ENCODE assay signal across 1 cellular context in the genomic region with DNA sequence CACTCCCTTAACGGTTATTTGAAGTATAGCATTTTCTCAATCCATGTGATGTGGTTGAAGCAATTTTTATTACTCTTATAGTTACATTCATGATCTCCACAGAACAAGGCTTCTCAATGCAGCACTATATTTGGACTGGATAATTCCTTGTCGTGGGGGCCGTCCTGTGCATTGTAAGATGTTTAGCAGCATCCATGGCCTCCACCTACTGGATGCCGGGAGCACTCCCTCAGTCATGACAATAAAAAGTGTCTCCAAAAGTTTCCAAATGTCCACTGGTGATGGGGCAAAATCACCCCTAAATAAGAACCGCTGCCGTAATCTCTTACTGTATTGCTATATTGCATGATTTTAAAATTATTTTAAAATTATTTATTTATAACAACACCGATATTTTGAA.
TF ChIP-seq lines count a peak whose summit lies in the region.

No MANE protein-coding gene starts in this region.

TF ChIP-seq in K562, 482 proteins besides CTCF, POLR2A, EP300 and RAD21 (continued from another document):
- TF ChIP-seq, protein P1, sequence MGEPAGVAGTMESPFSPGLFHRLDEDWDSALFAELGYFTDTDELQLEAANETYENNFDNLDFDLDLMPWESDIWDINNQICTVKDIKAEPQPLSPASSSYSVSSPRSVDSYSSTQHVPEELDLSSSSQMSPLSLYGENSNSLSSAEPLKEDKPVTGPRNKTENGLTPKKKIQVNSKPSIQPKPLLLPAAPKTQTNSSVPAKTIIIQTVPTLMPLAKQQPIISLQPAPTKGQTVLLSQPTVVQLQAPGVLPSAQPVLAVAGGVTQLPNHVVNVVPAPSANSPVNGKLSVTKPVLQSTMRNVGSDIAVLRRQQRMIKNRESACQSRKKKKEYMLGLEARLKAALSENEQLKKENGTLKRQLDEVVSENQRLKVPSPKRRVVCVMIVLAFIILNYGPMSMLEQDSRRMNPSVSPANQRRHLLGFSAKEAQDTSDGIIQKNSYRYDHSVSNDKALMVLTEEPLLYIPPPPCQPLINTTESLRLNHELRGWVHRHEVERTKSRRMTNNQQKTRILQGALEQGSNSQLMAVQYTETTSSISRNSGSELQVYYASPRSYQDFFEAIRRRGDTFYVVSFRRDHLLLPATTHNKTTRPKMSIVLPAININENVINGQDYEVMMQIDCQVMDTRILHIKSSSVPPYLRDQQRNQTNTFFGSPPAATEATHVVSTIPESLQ (CRISPR knock-in tag; IDR thresholded peaks at IDR 0.05) = no peak
- TF ChIP-seq ZNF263 (CRISPR knock-in tag; IDR thresholded peaks at IDR 0.05; ENCODE audit: borderline replicate concordance) = no peak
- TF ChIP-seq MYNN (IDR thresholded peaks at IDR 0.05) = no peak
- TF ChIP-seq MYNN (CRISPR knock-in tag; IDR thresholded peaks at IDR 0.05) = no peak
- TF ChIP-seq, protein P2, sequence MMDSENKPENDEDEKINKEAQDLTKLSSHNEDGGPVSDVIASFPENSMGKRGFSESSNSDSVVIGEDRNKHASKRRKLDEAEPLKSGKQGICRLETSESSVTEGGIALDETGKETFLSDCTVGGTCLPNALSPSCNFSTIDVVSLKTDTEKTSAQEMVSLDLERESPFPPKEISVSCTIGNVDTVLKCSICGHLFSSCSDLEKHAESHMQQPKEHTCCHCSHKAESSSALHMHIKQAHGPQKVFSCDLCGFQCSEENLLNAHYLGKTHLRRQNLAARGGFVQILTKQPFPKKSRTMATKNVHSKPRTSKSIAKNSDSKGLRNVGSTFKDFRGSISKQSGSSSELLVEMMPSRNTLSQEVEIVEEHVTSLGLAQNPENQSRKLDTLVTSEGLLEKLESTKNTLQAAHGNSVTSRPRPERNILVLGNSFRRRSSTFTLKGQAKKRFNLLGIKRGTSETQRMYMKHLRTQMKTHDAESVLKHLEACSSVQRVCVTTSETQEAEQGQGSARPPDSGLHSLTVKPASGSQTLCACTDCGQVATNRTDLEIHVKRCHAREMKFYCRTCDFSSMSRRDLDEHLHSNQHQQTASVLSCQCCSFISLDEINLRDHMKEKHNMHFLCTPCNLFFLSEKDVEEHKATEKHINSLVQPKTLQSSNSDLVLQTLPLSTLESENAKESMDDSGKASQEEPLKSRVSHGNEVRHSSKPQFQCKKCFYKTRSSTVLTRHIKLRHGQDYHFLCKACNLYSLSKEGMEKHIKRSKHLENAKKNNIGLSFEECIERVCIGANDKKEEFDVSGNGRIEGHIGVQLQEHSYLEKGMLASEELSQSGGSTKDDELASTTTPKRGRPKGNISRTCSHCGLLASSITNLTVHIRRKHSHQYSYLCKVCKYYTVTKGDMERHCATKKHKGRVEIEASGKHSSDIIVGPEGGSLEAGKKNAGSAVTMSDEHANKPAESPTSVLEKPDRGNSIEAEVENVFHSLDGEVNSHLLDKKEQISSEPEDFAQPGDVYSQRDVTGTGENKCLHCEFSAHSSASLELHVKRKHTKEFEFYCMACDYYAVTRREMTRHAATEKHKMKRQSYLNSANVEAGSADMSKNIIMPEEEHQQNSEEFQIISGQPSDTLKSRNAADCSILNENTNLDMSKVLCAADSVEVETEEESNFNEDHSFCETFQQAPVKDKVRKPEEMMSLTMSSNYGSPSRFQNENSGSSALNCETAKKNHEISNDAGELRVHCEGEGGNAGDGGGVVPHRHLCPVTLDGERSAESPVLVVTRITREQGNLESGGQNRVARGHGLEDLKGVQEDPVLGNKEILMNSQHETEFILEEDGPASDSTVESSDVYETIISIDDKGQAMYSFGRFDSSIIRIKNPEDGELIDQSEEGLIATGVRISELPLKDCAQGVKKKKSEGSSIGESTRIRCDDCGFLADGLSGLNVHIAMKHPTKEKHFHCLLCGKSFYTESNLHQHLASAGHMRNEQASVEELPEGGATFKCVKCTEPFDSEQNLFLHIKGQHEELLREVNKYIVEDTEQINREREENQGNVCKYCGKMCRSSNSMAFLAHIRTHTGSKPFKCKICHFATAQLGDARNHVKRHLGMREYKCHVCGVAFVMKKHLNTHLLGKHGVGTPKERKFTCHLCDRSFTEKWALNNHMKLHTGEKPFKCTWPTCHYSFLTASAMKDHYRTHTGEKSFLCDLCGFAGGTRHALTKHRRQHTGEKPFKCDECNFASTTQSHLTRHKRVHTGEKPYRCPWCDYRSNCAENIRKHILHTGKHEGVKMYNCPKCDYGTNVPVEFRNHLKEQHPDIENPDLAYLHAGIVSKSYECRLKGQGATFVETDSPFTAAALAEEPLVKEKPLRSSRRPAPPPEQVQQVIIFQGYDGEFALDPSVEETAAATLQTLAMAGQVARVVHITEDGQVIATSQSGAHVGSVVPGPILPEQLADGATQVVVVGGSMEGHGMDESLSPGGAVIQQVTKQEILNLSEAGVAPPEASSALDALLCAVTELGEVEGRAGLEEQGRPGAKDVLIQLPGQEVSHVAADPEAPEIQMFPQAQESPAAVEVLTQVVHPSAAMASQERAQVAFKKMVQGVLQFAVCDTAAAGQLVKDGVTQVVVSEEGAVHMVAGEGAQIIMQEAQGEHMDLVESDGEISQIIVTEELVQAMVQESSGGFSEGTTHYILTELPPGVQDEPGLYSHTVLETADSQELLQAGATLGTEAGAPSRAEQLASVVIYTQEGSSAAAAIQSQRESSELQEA (IDR thresholded peaks at IDR 0.05; ENCODE audit: low read depth) = no peak
- TF ChIP-seq, protein P3, sequence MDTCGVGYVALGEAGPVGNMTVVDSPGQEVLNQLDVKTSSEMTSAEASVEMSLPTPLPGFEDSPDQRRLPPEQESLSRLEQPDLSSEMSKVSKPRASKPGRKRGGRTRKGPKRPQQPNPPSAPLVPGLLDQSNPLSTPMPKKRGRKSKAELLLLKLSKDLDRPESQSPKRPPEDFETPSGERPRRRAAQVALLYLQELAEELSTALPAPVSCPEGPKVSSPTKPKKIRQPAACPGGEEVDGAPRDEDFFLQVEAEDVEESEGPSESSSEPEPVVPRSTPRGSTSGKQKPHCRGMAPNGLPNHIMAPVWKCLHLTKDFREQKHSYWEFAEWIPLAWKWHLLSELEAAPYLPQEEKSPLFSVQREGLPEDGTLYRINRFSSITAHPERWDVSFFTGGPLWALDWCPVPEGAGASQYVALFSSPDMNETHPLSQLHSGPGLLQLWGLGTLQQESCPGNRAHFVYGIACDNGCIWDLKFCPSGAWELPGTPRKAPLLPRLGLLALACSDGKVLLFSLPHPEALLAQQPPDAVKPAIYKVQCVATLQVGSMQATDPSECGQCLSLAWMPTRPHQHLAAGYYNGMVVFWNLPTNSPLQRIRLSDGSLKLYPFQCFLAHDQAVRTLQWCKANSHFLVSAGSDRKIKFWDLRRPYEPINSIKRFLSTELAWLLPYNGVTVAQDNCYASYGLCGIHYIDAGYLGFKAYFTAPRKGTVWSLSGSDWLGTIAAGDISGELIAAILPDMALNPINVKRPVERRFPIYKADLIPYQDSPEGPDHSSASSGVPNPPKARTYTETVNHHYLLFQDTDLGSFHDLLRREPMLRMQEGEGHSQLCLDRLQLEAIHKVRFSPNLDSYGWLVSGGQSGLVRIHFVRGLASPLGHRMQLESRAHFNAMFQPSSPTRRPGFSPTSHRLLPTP (IDR thresholded peaks at IDR 0.05; ENCODE audit: borderline replicate concordance, extremely low read depth, insufficient read length) = no peak
- TF ChIP-seq, protein P4, sequence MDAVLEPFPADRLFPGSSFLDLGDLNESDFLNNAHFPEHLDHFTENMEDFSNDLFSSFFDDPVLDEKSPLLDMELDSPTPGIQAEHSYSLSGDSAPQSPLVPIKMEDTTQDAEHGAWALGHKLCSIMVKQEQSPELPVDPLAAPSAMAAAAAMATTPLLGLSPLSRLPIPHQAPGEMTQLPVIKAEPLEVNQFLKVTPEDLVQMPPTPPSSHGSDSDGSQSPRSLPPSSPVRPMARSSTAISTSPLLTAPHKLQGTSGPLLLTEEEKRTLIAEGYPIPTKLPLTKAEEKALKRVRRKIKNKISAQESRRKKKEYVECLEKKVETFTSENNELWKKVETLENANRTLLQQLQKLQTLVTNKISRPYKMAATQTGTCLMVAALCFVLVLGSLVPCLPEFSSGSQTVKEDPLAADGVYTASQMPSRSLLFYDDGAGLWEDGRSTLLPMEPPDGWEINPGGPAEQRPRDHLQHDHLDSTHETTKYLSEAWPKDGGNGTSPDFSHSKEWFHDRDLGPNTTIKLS (IDR thresholded peaks at IDR 0.05; ENCODE audit: borderline replicate concordance, low read depth) = no peak
- no peak for TF ChIP-seq FOSL1 (tag; conservative IDR thresholded peaks at IDR 0.05)
- no peak for TF ChIP-seq SAFB2 (IDR thresholded peaks at IDR 0.05; ENCODE audit: borderline replicate concordance, low read depth, low read length, severe bottlenecking)
